In genomic region chr4:53508446-53508845, GRCh38 we compare ENCODE assay signal across 1 cellular context.
TF ChIP-seq lines count a peak whose summit lies in the region.

No MANE protein-coding gene starts in this region.

TF ChIP-seq in IMR-90, 13 proteins besides CTCF, POLR2A, EP300 and RAD21 (continued from another document):
- TF ChIP-seq NFE2L2 (IDR thresholded peaks at IDR 0.05; ENCODE audit: low read depth, low read length) (peak; percentile 61), SMC3 (IDR thresholded peaks at IDR 0.05; ENCODE audit: low read depth, low read length) (peak; percentile 17; the same call in 1 of the 2 replicates)
TF ChIP-seq in IMR-90: peak in this region for 4.
